ENCODE assay signal across 20 cellular contexts in genomic region chr18:48894266-48894600, GRCh38.
"Had no signal": no experiment of that assay in that cellular context is flagged by ENCODE, and none has a peak within 500 bp of the region (broad histone marks: within the 10 kb centered on the region; RNA-seq: fewer than 3 reads in every experiment).

No MANE protein-coding gene starts in this region.

- FAIRE-seq: TTC549 had no signal

- H3K4me2 ChIP-seq: PC-9 had no signal

- H3K27ac ChIP-seq: brain microvascular endothelial cell, PC-9 had no signal

- H3K36me3 ChIP-seq: brain microvascular endothelial cell, cardiac muscle cell had no signal

- H3K4me3 ChIP-seq: cardiac muscle cell, PC-9 had no signal

- H3K27me3 ChIP-seq: brain microvascular endothelial cell, cardiac muscle cell had no signal

- DNase-seq: activated CD4-positive, alpha-beta memory T cell treated with anti-CD3 and anti-CD28 coated beads for 36 hours; activated CD4-positive, alpha-beta T cell treated with anti-CD3 and anti-CD28 coated beads, Interleukin-2, amount 10 ng/mL, durations not matched to agents 7 days and 5 days; activated CD4-positive, CD25-positive, alpha-beta regulatory T cell; activated CD8-positive, alpha-beta memory T cell treated with anti-CD3 and anti-CD28 coated beads for 24 hours; activated gamma-delta T cell treated with Interleukin-2 at 50 U/mL for 16 hours; activated naive CD4-positive, alpha-beta T cell treated with anti-CD3 and anti-CD28 coated beads, Interleukin-2, amount 10 ng/mL, durations not matched to agents 7 days and 5 days; activated naive CD8-positive, alpha-beta T cell treated with anti-CD3 and anti-CD28 coated beads for 36 hours; activated T-cell treated with anti-CD3 and anti-CD28 coated beads, Interleukin-2, amount 50 U/mL, for 4 hours; brain microvascular endothelial cell; KG1; NCI-H1048; NCI-H1694; NCI-H2029; NCI-H524; PC-9; SIG-M5; T-helper 17 cell; T-helper 9 cell had no signal

- ATAC-seq: activated T-cell treated with anti-CD3 and anti-CD28 coated beads, Interleukin-2, amount 50 U/mL, for 4 hours; T-helper 17 cell had no signal

- H2AFZ ChIP-seq: PC-9 had no signal
